Comparison of ENCODE assay signal across 12 cellular contexts in the genomic region with DNA sequence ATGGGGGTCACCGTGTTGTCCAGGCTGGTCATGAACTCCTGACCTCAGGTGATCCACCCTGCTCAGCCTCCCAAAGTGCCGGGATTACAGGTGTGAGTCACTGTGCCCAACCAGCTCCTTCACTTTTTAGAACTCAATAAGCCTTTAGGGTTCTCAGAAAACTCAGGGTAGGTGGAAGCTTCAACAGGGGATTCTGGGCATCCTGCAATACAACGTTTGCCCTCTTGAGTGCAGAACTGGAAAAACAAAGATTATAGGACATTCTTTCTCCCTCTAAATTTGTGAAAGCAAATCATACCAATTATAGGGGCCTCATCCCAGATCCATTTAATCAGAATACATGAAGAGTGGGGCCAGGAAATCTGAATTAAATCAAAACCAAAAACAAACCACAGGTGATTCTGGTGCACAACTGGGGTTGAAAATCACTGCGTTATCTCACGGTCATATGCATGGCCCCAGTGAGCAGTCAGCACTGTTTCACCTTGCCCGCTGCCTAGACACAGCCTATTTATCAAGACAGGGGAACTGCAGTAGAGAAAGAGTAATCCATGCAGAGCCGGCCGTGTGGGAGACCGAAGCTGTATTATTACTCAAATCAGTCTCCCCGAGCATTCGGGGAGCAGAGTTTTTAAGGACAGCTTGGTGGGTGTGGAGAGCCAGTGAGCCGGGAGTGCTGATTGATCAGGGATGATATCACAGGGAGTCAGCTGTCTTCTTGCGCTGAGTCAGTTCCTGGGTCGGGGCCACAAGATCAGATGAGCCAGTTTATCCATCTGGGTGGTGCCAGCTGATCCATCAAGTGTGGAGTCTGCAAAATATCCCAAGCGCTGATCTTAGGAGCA. TPM values are rescaled to one million over a fixed set of nuclear protein-coding genes. Genes with fewer than 3 reads are reported as not detected.
DNase-seq lines count a peak whose midpoint lies in the region; TF ChIP-seq lines count a peak whose summit lies in the region.
"Had no signal": no experiment of that assay in that cellular context is flagged by ENCODE, and none has a peak within 500 bp of the region (broad histone marks: within the 10 kb centered on the region; RNA-seq: fewer than 3 reads in every experiment).

No MANE protein-coding gene starts in this region.

- peaks cover 71% of the 10 kb centered on the region for H3K4me1 Mint-ChIP-seq in CD14-positive monocyte
- peaks cover 36% of the 10 kb centered on the region for H3K4me1 Mint-ChIP-seq in endodermal cell

- H3K4me3 ChIP-seq in endodermal cell (ENCODE audit: low read length) (no peak overlapping the region), stomach (no peak overlapping the region)
- H3K4me3 ChIP-seq: psoas muscle had no signal

- H3K27me3 Mint-ChIP-seq in CD14-positive monocyte (ENCODE audit: low read depth in 3 of 3) (peaks cover 15 to 20% (median 18%) of the 10 kb centered on the region in 3 donors), endodermal cell (ENCODE audit: insufficient read depth) (no peaks in the 10 kb centered on the region)

- TF ChIP-seq EP300 in stomach (IDR thresholded peaks at IDR 0.05), result no peak

- no peak overlapping the region for H3K27ac ChIP-seq in endodermal cell (ENCODE audit: low read depth, low read length)
- peak overlapping the region in 1 of 5 donors; percentile 2 for H3K27ac ChIP-seq in stomach
- H3K27ac ChIP-seq: psoas muscle had no signal

- no peaks in the 10 kb centered on the region for H3K27me3 ChIP-seq in endodermal cell (ENCODE audit: control insufficient read depth, insufficient read depth, low read length, poor library complexity, severe bottlenecking)
- peaks cover 0 to 13% (median 0%) of the 10 kb centered on the region in 3 donors for H3K27me3 ChIP-seq in stomach

- H3K27ac Mint-ChIP-seq in CD14-positive monocyte, result peak overlapping the region; percentile 79 to 97 (median 88)
- H3K27ac Mint-ChIP-seq in endodermal cell, result no peak overlapping the region

- H3K4me1 ChIP-seq in endodermal cell (ENCODE audit: control insufficient read depth, insufficient read depth, low read length) (peaks cover 13% of the 10 kb centered on the region), stomach (peaks cover 6 to 51% (median 14%) of the 10 kb centered on the region in 4 donors)

- H3K4me3 Mint-ChIP-seq in CD14-positive monocyte, result no peak overlapping the region
- H3K4me3 Mint-ChIP-seq in endodermal cell, result no peak overlapping the region

- DNase-seq in CD14-positive monocyte (ENCODE audit: low spot score), result no peak
- peak; percentile 71 for DNase-seq in NCI-H226
- no peak for DNase-seq in endodermal cell
- DNase-seq in myocyte (ENCODE audit: low read depth), result peak; percentile 75
- no peak for DNase-seq in stomach
- DNase-seq in stimulated activated CD4-positive, alpha-beta T cell treated with anti-CD3 and anti-CD28 coated beads, Interleukin-1b, Interleukin-23, amount 100 ng/mL, for 48 hours, result no peak
- no peak for DNase-seq in iPS-NIHi11 (ENCODE audit: low spot score)
- DNase-seq in SW480 (ENCODE audit: low spot score), result no peak
- DNase-seq: activated T-cell treated with anti-CD3 and anti-CD28 coated beads, Interleukin-2, amount 50 U/mL, for 1 hour; NCI-H526 treated with DMSO at 0.1 percent for 48 hours; T-helper 9 cell had no signal

- no peak overlapping the region for H3K9ac ChIP-seq in endodermal cell (ENCODE audit: extremely low read depth, low read length, poor library complexity, severe bottlenecking)

- intact Hi-C loops in CD14-positive monocyte (cut with micrococcal nuclease), result loop anchor here (5.0 kb wide), 4 partner anchors 43 to 103 kb away; partner anchors contain the start of gene ATP13A3 (in 1 of the 2)
- intact Hi-C loops in stomach (cut with DNase I; ENCODE audit: low total_unique reads), result no loop called here

- H3K9me3 Mint-ChIP-seq in CD14-positive monocyte, result peaks cover 0 to 2% (median 0%) of the 10 kb centered on the region in 7 donors
- no peaks in the 10 kb centered on the region for H3K9me3 Mint-ChIP-seq in endodermal cell

- no peaks in the 10 kb centered on the region for H3K9me3 ChIP-seq in endodermal cell (ENCODE audit: control insufficient read depth, low read length)
- H3K9me3 ChIP-seq in stomach, result no peaks in the 10 kb centered on the region
- H3K9me3 ChIP-seq: psoas muscle had no signal

- H3K36me3 ChIP-seq in endodermal cell (ENCODE audit: control insufficient read depth, insufficient read depth, low read length), result no peaks in the 10 kb centered on the region
- no peaks in the 10 kb centered on the region for H3K36me3 ChIP-seq in stomach

- H3K36me3 Mint-ChIP-seq in CD14-positive monocyte (peaks cover 0 to 3% of the 10 kb centered on the region in 2 donors), endodermal cell (ENCODE audit: low read depth) (no peaks in the 10 kb centered on the region)

- no peak for TF ChIP-seq POLR2A in stomach (IDR thresholded peaks at IDR 0.05)

- no peak for TF ChIP-seq CTCF in CD14-positive monocyte (IDR thresholded peaks at IDR 0.05)
- TF ChIP-seq CTCF in endodermal cell (conservative IDR thresholded peaks at IDR 0.05), result peak; percentile 40
- TF ChIP-seq CTCF in stomach (IDR thresholded peaks at IDR 0.05), result no peak

- 85 to 87% methylated on average over 14 to 15 of the region's 15 CpGs for WGBS in endodermal cell (ENCODE audit: insufficient coverage in 1 of 2, insufficient read length in 1 of 2), 2 experiments
- WGBS in stomach, 5 donors, result 62 to 71% (median 66%) methylated on average over 15 of the region's 15 CpGs

RNA-seq across cellular contexts. Expression of gene TMEM44, which starts 58.4 kb away (rescaled TPM):
- polyA plus RNA-seq in CD14-positive monocyte (not detected), stomach (1 to 10 TPM; 4.4 to 9.1 (median 6.1) TPM)
- total RNA-seq in endodermal cell (10 to 100 TPM; 31.0 to 34.4 TPM), myocyte (16.7 and 21.1 TPM in 2 replicates), stomach (100 to 1,000 TPM in 1 of 5 donors, 10 to 100 TPM in 2, 1 to 10 TPM in 1, not detected in 1; 9.4 to 352 (median 16.3) TPM)
- polyA plus RNA-seq in endodermal cell (2013, experiment 1 of 2), result 18.4 TPM
- 22.1 TPM for polyA plus RNA-seq in endodermal cell (2013, experiment 2 of 2)
- polyA plus RNA-seq in myocyte (2012), result 16.7 TPM

Comparison
In these comparisons a context has a peak if more than half of its experiments do, and no peak if none do; other contexts are left out.
1. DNase-seq: peak in NCI-H226 (single experiment) and myocyte (single experiment); none in CD14-positive monocyte (single experiment), endodermal cell (single experiment), stomach (single experiment), stimulated activated CD4-positive, alpha-beta T cell treated with anti-CD3 and anti-CD28 coated beads, Interleukin-1b, Interleukin-23, amount 100 ng/mL, for 48 hours (single experiment), iPS-NIHi11 (single experiment) and SW480 (single experiment).